In genomic region chr21:41614456-41615010, GRCh38 we compare ENCODE assay signal across 36 cellular contexts.
DNase-seq lines count a peak whose midpoint lies in the region; ATAC-seq and TF ChIP-seq lines count a peak whose summit lies in the region.
"Had no signal": no experiment of that assay in that cellular context is flagged by ENCODE, and none has a peak within 500 bp of the region (broad histone marks: within the 10 kb centered on the region; RNA-seq: fewer than 3 reads in every experiment).

No MANE protein-coding gene starts in this region.

- no TSS peak for BruUV-seq in mammary epithelial cell (replicated peaks; lab: Mats Ljungman, UMichigan)

- no peaks in the 10 kb centered on the region for H3K9me2 ChIP-seq in SK-N-SH

- in situ Hi-C loops in mammary epithelial cell (cut with MboI; ENCODE audit: low sequenced_read_pairs in 2 of 2), result loop anchor here (5.0 to 25.0 kb wide), 6 partner anchors 70 to 498 kb away; partner anchors contain the start of gene RIPK4 (in 1 of the 2)

- no peak for DNase-seq in SK-N-SH
- no peak for DNase-seq in mammary epithelial cell
- DNase-seq in mesothelial cell of epicardium (ENCODE audit: low spot score in 2 of 2, unreplicated experiment in 2 of 2), result no peak
- DNase-seq in NCI-H526 treated with DMSO at 0.1 percent for 48 hours (lab: John Stamatoyannopoulos, UW), result no peak
- no peak for DNase-seq in GM03348 (ENCODE audit: low spot score)
- no peak for DNase-seq in LoVo (ENCODE audit: low spot score)
- DNase-seq in activated CD4-positive, alpha-beta T cell treated with anti-CD3 and anti-CD28 coated beads for 4 hours, result no peak
- DNase-seq: 8988T; activated CD4-positive, alpha-beta memory T cell treated with anti-CD3 and anti-CD28 coated beads, Interleukin-2, amount 10 ng/mL, durations not matched to agents 7 days and 5 days; activated CD4-positive, CD25-positive, alpha-beta regulatory T cell; activated effector memory CD4-positive, alpha-beta T cell treated with anti-CD3 and anti-CD28 coated beads, Interleukin-2, amount 50 U/mL, for 16 hours; brain microvascular endothelial cell; CD8-positive, alpha-beta T cell; DMS153; effector memory CD4-positive, alpha-beta T cell; erythroblast; foreskin melanocyte; GF-D8; left lung; midbrain; NCI-H1105; NCI-H2029; NCI-H2227 treated with DMSO at 0.1 percent for 48 hours; NCI-H748 treated with DMSO at 0.1 percent for 48 hours; SHP77; stimulated activated CD4-positive, alpha-beta T cell treated with anti-CD3 and anti-CD28 coated beads, Interleukin-12 subunit alpha, Interleukin-12 subunit beta, amount 100 ng/mL, for 4 hours; stimulated activated CD4-positive, alpha-beta T cell treated with anti-CD3 and anti-CD28 coated beads, Interleukin-4, amount 100 ng/mL, for 4 hours; stimulated activated naive CD8-positive, alpha-beta T cell treated with anti-CD3 and anti-CD28 coated beads, Interleukin-15, Interleukin-2, amounts not matched to agents 100 U/mL and 50 U/mL, for 24 hours; SW 1271; T1000; thyroid gland had no signal

- intact Hi-C loops in mammary epithelial cell (cut with micrococcal nuclease), result loop anchor here (1.0 to 5.0 kb wide), 3 partner anchors 16 to 833 kb away; no protein-coding TSS in a partner anchor

- no peaks in the 10 kb centered on the region for H3K79me2 ChIP-seq in SK-N-SH (ENCODE audit: insufficient read depth)
- no peaks in the 10 kb centered on the region for H3K79me2 ChIP-seq in mammary epithelial cell (ENCODE audit: insufficient read depth, low read length)
- H3K79me2 ChIP-seq: parathyroid adenoma had no signal

- no peak overlapping the region for H3K4me3 Mint-ChIP-seq in mesothelial cell of epicardium
- H3K4me3 Mint-ChIP-seq: activated CD4-positive, alpha-beta memory T cell treated with anti-CD3 and anti-CD28 coated beads, Interleukin-2, amount 10 ng/mL, durations not matched to agents 7 days and 5 days; CD8-positive, alpha-beta T cell; nephron had no signal

- no peaks in the 10 kb centered on the region for H3K9me3 Mint-ChIP-seq in mesothelial cell of epicardium
- H3K9me3 Mint-ChIP-seq: activated CD4-positive, alpha-beta memory T cell treated with anti-CD3 and anti-CD28 coated beads, Interleukin-2, amount 10 ng/mL, durations not matched to agents 7 days and 5 days; CD8-positive, alpha-beta T cell; nephron had no signal

- H3F3A ChIP-seq in SK-N-SH (replicated peaks; ENCODE audit: insufficient read depth), result peaks cover 29% of the 10 kb centered on the region

- H3K4me3 ChIP-seq in SK-N-SH (ENCODE audit: low read depth in 2 of 2, low read length in 1 of 2) (no peak overlapping the region), mammary epithelial cell (replicated peaks in 1 of 3; ENCODE audit: insufficient read depth in 1 of 3, low read depth in 2 of 3, low read length in 3 of 3) (no peak overlapping the region)
- H3K4me3 ChIP-seq: left lung, thyroid gland had no signal

- peak overlapping the region; percentile 56 for H3K27ac Mint-ChIP-seq in mesothelial cell of epicardium
- H3K27ac Mint-ChIP-seq: activated CD4-positive, alpha-beta memory T cell treated with anti-CD3 and anti-CD28 coated beads, Interleukin-2, amount 10 ng/mL, durations not matched to agents 7 days and 5 days; CD8-positive, alpha-beta T cell had no signal

- CTCF ChIA-PET in SK-N-SH (lab: Yijun Ruan, JAX) (interaction anchor here (1.8 kb wide), 1 partner anchor 164 kb away, joined by 10 read pairs; no protein-coding TSS in a partner anchor), mammary epithelial cell (lab: Charles Lee; ENCODE audit: low non-redundant PET) (no interaction called here)

- H3K27me3 ChIP-seq in SK-N-SH (ENCODE audit: insufficient read depth) (no peaks in the 10 kb centered on the region), mammary epithelial cell (ENCODE audit: insufficient read depth, low read length) (no peaks in the 10 kb centered on the region)
- H3K27me3 ChIP-seq: brain microvascular endothelial cell, thyroid gland had no signal

- H3K4me2 ChIP-seq in SK-N-SH (peak overlapping the region; percentile 46; the same call in 1 of the 2 replicates), mammary epithelial cell (ENCODE audit: insufficient read depth, low read depth, low read length) (no peak overlapping the region)

- no peak overlapping the region for H3K9ac ChIP-seq in SK-N-SH
- no peak overlapping the region for H3K9ac ChIP-seq in mammary epithelial cell (ENCODE audit: insufficient read depth, low read length)
- H3K9ac ChIP-seq: parathyroid adenoma had no signal

- H3K4me1 ChIP-seq in SK-N-SH (ENCODE audit: control insufficient read depth in 1 of 2, insufficient read depth in 2 of 2, low read depth in 1 of 2, low read length in 1 of 2) (peaks cover 10 to 23% of the 10 kb centered on the region in 2 experiments; a peak in 3 of 4 replicates), mammary epithelial cell (ENCODE audit: insufficient read depth, low read length) (peaks cover 46% of the 10 kb centered on the region)
- H3K4me1 ChIP-seq: parathyroid adenoma had no signal

- H3K9me3 ChIP-seq in SK-N-SH (no peaks in the 10 kb centered on the region), mammary epithelial cell (replicated peaks; ENCODE audit: insufficient read depth, low read length) (no peaks in the 10 kb centered on the region)
- H3K9me3 ChIP-seq: left lung, thyroid gland had no signal

- POLR2A ChIA-PET in SK-N-SH (lab: Yijun Ruan, JAX), result no interaction called here

- no peak for TF ChIP-seq EP300 in SK-N-SH (IDR thresholded peaks at IDR 0.05; ENCODE audit: borderline replicate concordance in 1 of 2, low read depth in 1 of 2, low read length in 1 of 2)

- H3K36me3 Mint-ChIP-seq in mesothelial cell of epicardium, result no peaks in the 10 kb centered on the region
- H3K36me3 Mint-ChIP-seq: CD8-positive, alpha-beta T cell had no signal

- peaks cover 33% of the 10 kb centered on the region for H3K4me1 Mint-ChIP-seq in mesothelial cell of epicardium
- H3K4me1 Mint-ChIP-seq: activated CD4-positive, alpha-beta memory T cell treated with anti-CD3 and anti-CD28 coated beads, Interleukin-2, amount 10 ng/mL, durations not matched to agents 7 days and 5 days had no signal

- TF ChIP-seq RAD21 in SK-N-SH (IDR thresholded peaks at IDR 0.05; ENCODE audit: low read length), result no peak

- peaks cover 2% of the 10 kb centered on the region for H3K27me3 Mint-ChIP-seq in mesothelial cell of epicardium (ENCODE audit: low read depth)

- dilution Hi-C loops in mammary epithelial cell (cut with HindIII; ENCODE audit: low sequenced_read_pairs), result loop anchor here (5.0 to 25.0 kb wide), 4 partner anchors 63 to 323 kb away; partner anchors contain the start of gene RIPK4

- H3K27ac ChIP-seq in SK-N-SH (ENCODE audit: low read depth in 2 of 2, low read length in 1 of 2) (peak overlapping the region; percentile 87 to 100; a peak in 3 of 4 replicates), mammary epithelial cell (ENCODE audit: insufficient read depth, low read depth, low read length) (peak overlapping the region; percentile 94)
- H3K27ac ChIP-seq: HL-60, parathyroid adenoma had no signal

- TF ChIP-seq CTCF in SK-N-SH (IDR thresholded peaks at IDR 0.05) (no peak), mammary epithelial cell (conservative IDR thresholded peaks at IDR 0.05 in 1 of 2, IDR thresholded peaks at IDR 0.05 in 1 of 2; ENCODE audit: extremely low read depth in 1 of 2, insufficient read depth in 1 of 2, low read depth in 1 of 2, low read length in 2 of 2) (no peak), mesothelial cell of epicardium (IDR thresholded peaks at IDR 0.05; ENCODE audit: unreplicated experiment) (no peak)

- H2AFZ ChIP-seq in SK-N-SH (ENCODE audit: low read depth) (no peak overlapping the region), mammary epithelial cell (ENCODE audit: low read depth, low read length) (no peak overlapping the region)
- H2AFZ ChIP-seq: parathyroid adenoma had no signal

- no peaks in the 10 kb centered on the region for H3K36me3 ChIP-seq in SK-N-SH (replicated peaks in 1 of 2; ENCODE audit: control insufficient read depth in 1 of 2, insufficient read depth in 2 of 2, low read length in 1 of 2)
- no peaks in the 10 kb centered on the region for H3K36me3 ChIP-seq in mammary epithelial cell (ENCODE audit: insufficient read depth, low read length)
- H3K36me3 ChIP-seq: brain microvascular endothelial cell, left lung, thyroid gland had no signal

- H4K20me1 ChIP-seq in SK-N-SH (ENCODE audit: insufficient read depth), result no peaks in the 10 kb centered on the region
- no peaks in the 10 kb centered on the region for H4K20me1 ChIP-seq in mammary epithelial cell (ENCODE audit: insufficient read depth, low read length)

- no peak for ATAC-seq in SK-N-SH treated with all-trans-retinoic acid at 6 μM for 48 hours
- ATAC-seq: CD8-positive, alpha-beta T cell; left lung; right cardiac atrium; stimulated activated naive CD8-positive, alpha-beta T cell treated with anti-CD3 and anti-CD28 coated beads, Interleukin-15, Interleukin-2, amounts not matched to agents 100 U/mL and 50 U/mL, for 24 hours had no signal

- WGBS in SK-N-SH (ENCODE audit: low lambda C conversion rate), result 88% methylated on average over 11 of the region's 13 CpGs
- WGBS in mammary epithelial cell (ENCODE audit: low coverage, missing lambda C conversion rate), result 62% methylated on average over 13 of the region's 13 CpGs

TF ChIP-seq in SK-N-SH, 30 proteins besides CTCF, POLR2A, EP300 and RAD21 (continues in another document):
- TF ChIP-seq RCOR1 (IDR thresholded peaks at IDR 0.05; ENCODE audit: low read length) (no peak), USF1 (IDR thresholded peaks at IDR 0.05; ENCODE audit: borderline replicate concordance, low read depth) (no peak)

TF ChIP-seq in SK-N-SH treated with all-trans-retinoic acid at 6 μM for 48 hours, 23 proteins besides CTCF, POLR2A, EP300 and RAD21 (continues in another document):
- TF ChIP-seq ZC3H10 (CRISPR knock-in tag; IDR thresholded peaks at IDR 0.05), result no peak
- TF ChIP-seq ZFP3 (CRISPR knock-in tag; IDR thresholded peaks at IDR 0.05), result no peak
- TF ChIP-seq TOX (CRISPR knock-in tag; IDR thresholded peaks at IDR 0.05; ENCODE audit: borderline replicate concordance), result no peak
- no peak for TF ChIP-seq ARNTL (CRISPR knock-in tag; IDR thresholded peaks at IDR 0.05; ENCODE audit: borderline replicate concordance, low read depth)
- no peak for TF ChIP-seq OSR1 (CRISPR knock-in tag; IDR thresholded peaks at IDR 0.05)
- no peak for TF ChIP-seq ISL1 (CRISPR knock-in tag; IDR thresholded peaks at IDR 0.05)
- no peak for TF ChIP-seq BACH2 (CRISPR knock-in tag; IDR thresholded peaks at IDR 0.05; ENCODE audit: borderline replicate concordance)
- no peak for TF ChIP-seq PPARA (CRISPR knock-in tag; IDR thresholded peaks at IDR 0.05; ENCODE audit: borderline replicate concordance)
